ENCODE assay signal across 27 cellular contexts in the genomic region with DNA sequence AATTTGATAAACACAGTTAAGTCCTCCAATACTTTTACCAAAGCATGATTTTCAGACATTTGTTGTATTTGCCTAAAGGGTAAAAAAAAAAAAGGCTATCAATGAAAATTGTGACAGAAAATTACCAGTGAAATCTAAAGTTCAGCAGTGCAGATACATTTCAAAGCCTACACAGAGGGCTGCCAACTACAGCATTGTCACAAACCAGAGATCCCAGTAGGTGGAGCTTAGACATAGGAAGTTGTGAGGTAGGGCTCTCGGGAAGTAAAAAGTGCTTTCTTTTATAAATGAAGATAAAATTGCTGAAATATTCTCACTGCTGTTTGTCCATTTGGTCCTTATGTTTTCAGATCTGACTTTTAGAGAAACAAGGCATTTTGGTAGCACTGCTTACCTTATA.
DNase-seq lines count a peak whose midpoint lies in the region; ATAC-seq and TF ChIP-seq lines count a peak whose summit lies in the region.
"Had no signal": no experiment of that assay in that cellular context is flagged by ENCODE, and none has a peak within 500 bp of the region (broad histone marks: within the 10 kb centered on the region; RNA-seq: fewer than 3 reads in every experiment).

No MANE protein-coding gene starts in this region.

- no peaks in the 10 kb centered on the region for H3K27me3 Mint-ChIP-seq in CD4-positive, alpha-beta T cell
- no peaks in the 10 kb centered on the region for H3K27me3 Mint-ChIP-seq in chondrocyte (ENCODE audit: low read depth)
- H3K27me3 Mint-ChIP-seq: activated naive CD4-positive, alpha-beta T cell treated with anti-CD3 and anti-CD28 coated beads, Interleukin-2, amount 50 U/mL, for 24 hours; activated T-helper 17 cell treated with anti-CD3 and anti-CD28 coated beads, Interleukin-2, amount 50 U/mL, for 72 hours; stimulated activated naive CD8-positive, alpha-beta T cell treated with anti-CD3 and anti-CD28 coated beads, Interleukin-15, amount 100 ng/mL, for 72 hours had no signal

- no peaks in the 10 kb centered on the region for H3K4me1 ChIP-seq in HUES6 (ENCODE audit: control insufficient read depth, insufficient read depth, low read length)
- H3K4me1 ChIP-seq: ascending aorta, foreskin keratinocyte had no signal

- H3K4me3 ChIP-seq in HUES6 (ENCODE audit: low read depth, low read length): no peak overlapping the region
- H3K4me3 ChIP-seq: ascending aorta, PC-9, thyroid gland had no signal

- no peak for TF ChIP-seq CTCF in CD4-positive, alpha-beta T cell (IDR thresholded peaks at IDR 0.05)
- TF ChIP-seq CTCF in chondrocyte (IDR thresholded peaks at IDR 0.05): peak; percentile 25

- intact Hi-C loops in CD4-positive, alpha-beta T cell (cut with DNase I, micrococcal nuclease): no loop called here

- CTCF ChIA-PET in CD4-positive, alpha-beta T cell (lab: Charles Lee): no interaction called here

- H3K9ac ChIP-seq in HUES6 (ENCODE audit: low read length): no peak overlapping the region

- ATAC-seq in CD4-positive, alpha-beta T cell (ENCODE audit: poor library complexity): no peak
- ATAC-seq in left lobe of liver (peak; percentile 82), HG03432 (IDR thresholded peaks at IDR 0.05; ENCODE audit: unreplicated experiment) (no peak)
- ATAC-seq: activated T-helper 17 cell treated with anti-CD3 and anti-CD28 coated beads, Interleukin-2, amount 50 U/mL, for 72 hours; foreskin keratinocyte; stimulated activated naive CD8-positive, alpha-beta T cell treated with anti-CD3 and anti-CD28 coated beads, Interleukin-15, amount 100 ng/mL, for 72 hours had no signal

- no peaks in the 10 kb centered on the region for H3K9me3 Mint-ChIP-seq in CD4-positive, alpha-beta T cell
- H3K9me3 Mint-ChIP-seq in chondrocyte (ENCODE audit: low read depth): no peaks in the 10 kb centered on the region
- H3K9me3 Mint-ChIP-seq: activated naive CD4-positive, alpha-beta T cell treated with anti-CD3 and anti-CD28 coated beads, Interleukin-2, amount 50 U/mL, for 24 hours; activated T-helper 17 cell treated with anti-CD3 and anti-CD28 coated beads, Interleukin-2, amount 50 U/mL, for 72 hours; CD14-positive monocyte; immature natural killer cell; neural crest cell; stimulated activated naive CD8-positive, alpha-beta T cell treated with anti-CD3 and anti-CD28 coated beads, Interleukin-15, amount 100 ng/mL, for 72 hours had no signal

- H3K9me3 ChIP-seq in CD4-positive, alpha-beta T cell (ENCODE audit: control insufficient read depth, low read length): no peaks in the 10 kb centered on the region
- no peaks in the 10 kb centered on the region for H3K9me3 ChIP-seq in HUES6 (ENCODE audit: control insufficient read depth, insufficient read depth, low read depth, low read length)
- H3K9me3 ChIP-seq: ascending aorta, thyroid gland had no signal

- DNase-seq in CD4-positive, alpha-beta T cell: no peak
- no peak for DNase-seq in chondrocyte (ENCODE audit: low spot score)
- DNase-seq in left lobe of liver (ENCODE audit: low spot score): no peak
- DNase-seq in DMS53 treated with DMSO at 0.1 percent for 48 hours (lab: John Stamatoyannopoulos, UW; ENCODE audit: unreplicated experiment): no peak
- DNase-seq in DMS79 treated with DMSO at 0.1 percent for 48 hours (lab: John Stamatoyannopoulos, UW): no peak
- DNase-seq: activated CD4-positive, alpha-beta T cell treated with anti-CD3 and anti-CD28 coated beads for 1 hour; cerebellar nuclear complex; DMS 273 treated with DMSO at 0.1 percent for 48 hours; effector CD8-positive, alpha-beta T cell; foreskin keratinocyte; hippocampal formation; immature natural killer cell; NCI-H1105 treated with DMSO at 0.1 percent for 48 hours; NCI-H2081; PC-9; posterior cingulate gyrus; SHP77 treated with DMSO at 0.1 percent for 48 hours; stimulated activated CD4-positive, alpha-beta T cell treated with anti-CD3 and anti-CD28 coated beads, Interleukin-15, amount 100 ng/mL, for 24 hours; stimulated activated naive CD8-positive, alpha-beta T cell treated with anti-CD3 and anti-CD28 coated beads, Interleukin-15, amount 100 ng/mL, for 72 hours; thyroid gland had no signal

- H3K27ac Mint-ChIP-seq in CD4-positive, alpha-beta T cell: peak overlapping the region; percentile 31
- no peak overlapping the region for H3K27ac Mint-ChIP-seq in chondrocyte (ENCODE audit: unreplicated experiment)
- H3K27ac Mint-ChIP-seq: stimulated activated naive CD8-positive, alpha-beta T cell treated with anti-CD3 and anti-CD28 coated beads, Interleukin-15, amount 100 ng/mL, for 72 hours had no signal

- H3K4me3 Mint-ChIP-seq in CD4-positive, alpha-beta T cell: no peak overlapping the region
- H3K4me3 Mint-ChIP-seq in chondrocyte (ENCODE audit: unreplicated experiment): no peak overlapping the region
- H3K4me3 Mint-ChIP-seq: activated naive CD4-positive, alpha-beta T cell treated with anti-CD3 and anti-CD28 coated beads, Interleukin-2, amount 50 U/mL, for 24 hours; activated T-helper 17 cell treated with anti-CD3 and anti-CD28 coated beads, Interleukin-2, amount 50 U/mL, for 72 hours; CD14-positive monocyte; immature natural killer cell; neural crest cell; stimulated activated naive CD8-positive, alpha-beta T cell treated with anti-CD3 and anti-CD28 coated beads, Interleukin-15, amount 100 ng/mL, for 72 hours had no signal

- H3K36me3 Mint-ChIP-seq in CD4-positive, alpha-beta T cell (ENCODE audit: low read depth): peaks cover 88% of the 10 kb centered on the region
- peaks cover 23% of the 10 kb centered on the region for H3K36me3 Mint-ChIP-seq in chondrocyte (ENCODE audit: low read depth)

- no peaks in the 10 kb centered on the region for H3K27me3 ChIP-seq in CD4-positive, alpha-beta T cell (ENCODE audit: control insufficient read depth, insufficient read depth, low read length)
- H3K27me3 ChIP-seq in HUES6 (ENCODE audit: control insufficient read depth, insufficient read depth, low read length): no peaks in the 10 kb centered on the region
- H3K27me3 ChIP-seq: ascending aorta, foreskin keratinocyte, thyroid gland had no signal

- peaks cover 40% of the 10 kb centered on the region for H3K36me3 ChIP-seq in HUES6 (ENCODE audit: control insufficient read depth, insufficient read depth, low read length)

- peaks cover 37% of the 10 kb centered on the region for H3K4me1 Mint-ChIP-seq in CD4-positive, alpha-beta T cell (ENCODE audit: low read depth)
- H3K4me1 Mint-ChIP-seq in chondrocyte (ENCODE audit: low read depth): peaks cover 6% of the 10 kb centered on the region
- H3K4me1 Mint-ChIP-seq: CD14-positive monocyte; stimulated activated naive CD8-positive, alpha-beta T cell treated with anti-CD3 and anti-CD28 coated beads, Interleukin-15, amount 100 ng/mL, for 72 hours had no signal

- POLR2A ChIA-PET in CD4-positive, alpha-beta T cell (lab: Charles Lee): interaction anchor here (0.7 to 0.9 kb wide), 2 partner anchors 10 to 31 kb away, joined by 3 read pairs; no protein-coding TSS in a partner anchor

- H3K27ac ChIP-seq in CD4-positive, alpha-beta T cell (ENCODE audit: low read depth, low read length): peak overlapping the region; percentile 6
- 0 out of 2 replicates have a peak overlapping the region, but pooled peaks have one; percentile 13 for H3K27ac ChIP-seq in HUES6 (ENCODE audit: low read depth, low read length)
- H3K27ac ChIP-seq: ascending aorta, foreskin keratinocyte, PC-9, thyroid gland had no signal
